ENCODE assay signal across 14 cellular contexts in genomic region chr18:42192251-42193248, GRCh38.
DNase-seq lines count a peak whose midpoint lies in the region; ATAC-seq, FAIRE-seq and TF ChIP-seq lines count a peak whose summit lies in the region.
"Had no signal": no experiment of that assay in that cellular context is flagged by ENCODE, and none has a peak within 500 bp of the region (broad histone marks: within the 10 kb centered on the region; RNA-seq: fewer than 3 reads in every experiment).

No MANE protein-coding gene starts in this region.

- CTCF ChIA-PET in HepG2 (lab: Yijun Ruan, JAX; ENCODE audit: low intra/inter-chr PET ratio, low total read pairs), result no interaction called here

- peaks cover 11% of the 10 kb centered on the region for H3K4me1 Mint-ChIP-seq in glutamatergic neuron (ENCODE audit: low read depth, unreplicated experiment)

- no peak overlapping the region for H3K27ac Mint-ChIP-seq in glutamatergic neuron (ENCODE audit: unreplicated experiment)
- H3K27ac Mint-ChIP-seq: CD4-positive, alpha-beta T cell had no signal

- H3K36me3 Mint-ChIP-seq in glutamatergic neuron (ENCODE audit: unreplicated experiment), result peaks cover 6% of the 10 kb centered on the region

- TF ChIP-seq RAD21 in HepG2 (CRISPR knock-in tag; IDR thresholded peaks at IDR 0.05), result no peak

- TF ChIP-seq CTCF in HepG2 (CRISPR knock-in tag; IDR thresholded peaks at IDR 0.05) (no peak), glutamatergic neuron (IDR thresholded peaks at IDR 0.05; ENCODE audit: partially characterized antibody, unreplicated experiment) (no peak)

- no peak overlapping the region for H3K4me3 Mint-ChIP-seq in glutamatergic neuron (ENCODE audit: unreplicated experiment)
- H3K4me3 Mint-ChIP-seq: CD4-positive, alpha-beta T cell had no signal

- no peaks in the 10 kb centered on the region for H4K20me1 ChIP-seq in HepG2 (ENCODE audit: insufficient read depth, low read length)

- DNase-seq in Caki2 (ENCODE audit: low read depth) (peak; percentile 60), NCI-H226 (peak; percentile 85), astrocyte of the hippocampus (ENCODE audit: low read depth, low spot score) (peak; percentile 39), HepG2 (ENCODE audit: low spot score) (peak; percentile 85), glutamatergic neuron (no peak), HK-2 (ENCODE audit: unreplicated experiment) (no peak), AML-193 (lab: John Stamatoyannopoulos, UW) (no peak)
- DNase-seq: activated CD4-positive, alpha-beta T cell treated with anti-CD3 and anti-CD28 coated beads for 4 hours; activated naive CD4-positive, alpha-beta T cell; CD4-positive, alpha-beta T cell; colonic mucosa; left cardiac atrium; NCI-H2029 treated with DMSO at 0.1 percent for 48 hours had no signal

- H3K4me2 ChIP-seq in HepG2 (ENCODE audit: low read depth, low read length), result no peak overlapping the region

- in situ Hi-C loops in Caki2 (cut with HindIII; ENCODE audit: low pct_unique_long_range_greater_than_20kb, low sequenced_read_pairs) (no loop called here), HepG2 (cut with HindIII; ENCODE audit: extremely low pct_ligation_motif_present, low pct_unique_long_range_greater_than_20kb) (no loop called here)

- H3K9me3 Mint-ChIP-seq in glutamatergic neuron (ENCODE audit: unreplicated experiment), result peaks cover 9% of the 10 kb centered on the region

- TF ChIP-seq POLR2A in HepG2 (IDR thresholded peaks at IDR 0.05; ENCODE audit: insufficient read depth in 1 of 2, low read depth in 2 of 2, low read length in 2 of 2), result no peak

- 45% methylated on average over 5 of the region's 5 CpGs for WGBS in HepG2 (ENCODE audit: low lambda C conversion rate)

- H3K79me2 ChIP-seq in HepG2 (ENCODE audit: insufficient read depth, low read length), result no peaks in the 10 kb centered on the region

- no peak overlapping the region for H3K4me3 ChIP-seq in HepG2 (replicated peaks in 1 of 3; ENCODE audit: insufficient read depth in 1 of 3, low read depth in 2 of 3, low read length in 3 of 3)
- H3K4me3 ChIP-seq: colonic mucosa had no signal

- POLR2A ChIA-PET in HepG2 (lab: Yijun Ruan, JAX), result no interaction called here

- intact Hi-C loops in HepG2 (cut with micrococcal nuclease; ENCODE audit: unreplicated experiment), result no loop called here

- H3K4me1 ChIP-seq in HepG2 (ENCODE audit: insufficient read depth, low read length), result peaks cover 11% of the 10 kb centered on the region
- H3K4me1 ChIP-seq: colonic mucosa had no signal

- H2AFZ ChIP-seq in HepG2 (ENCODE audit: low read length), result no peak overlapping the region

- peak; percentile 88 for ATAC-seq in HepG2
- ATAC-seq in HG02610 (IDR thresholded peaks at IDR 0.05; ENCODE audit: unreplicated experiment), result no peak

- H3K9me3 ChIP-seq in HepG2 (ENCODE audit: low read length), result peaks cover 6% of the 10 kb centered on the region; the same call in 1 of the 2 replicates
- H3K9me3 ChIP-seq: colonic mucosa had no signal

- TF ChIP-seq EP300 in HepG2 (IDR thresholded peaks at IDR 0.05; ENCODE audit: low read depth in 2 of 2, low read length in 2 of 2) (peak in 1 of 2 experiments; percentile 26; a peak in 1 of 4 replicates), HepG2 (CRISPR knock-in tag; IDR thresholded peaks at IDR 0.05; ENCODE audit: borderline replicate concordance) (no peak)

- H3K9ac ChIP-seq in HepG2 (ENCODE audit: insufficient read depth, low read depth, low read length), result no peak overlapping the region

- no peaks in the 10 kb centered on the region for H3K27me3 Mint-ChIP-seq in glutamatergic neuron (ENCODE audit: unreplicated experiment)
- H3K27me3 Mint-ChIP-seq: CD4-positive, alpha-beta T cell had no signal

- H3K27ac ChIP-seq in HepG2 (ENCODE audit: extremely low read length, insufficient read depth, low read length), result peak overlapping the region; percentile 14
- H3K27ac ChIP-seq: colonic mucosa had no signal

- no peaks in the 10 kb centered on the region for H3K27me3 ChIP-seq in HepG2 (ENCODE audit: control insufficient read depth in 1 of 2, insufficient read depth in 2 of 2, low read length in 2 of 2)
- H3K27me3 ChIP-seq: colonic mucosa had no signal

- no peaks in the 10 kb centered on the region for H3K36me3 ChIP-seq in HepG2 (replicated peaks in 1 of 2; ENCODE audit: control insufficient read depth in 1 of 2, insufficient read depth in 2 of 2, low read length in 2 of 2)
- H3K36me3 ChIP-seq: colonic mucosa had no signal

- no peak for FAIRE-seq in HepG2 (lab: Jason Lieb, UNC)

- BruUV-seq in HepG2 (replicated peaks; lab: Mats Ljungman, UMichigan), result no TSS peak

TF ChIP-seq in HepG2, 621 proteins besides CTCF, POLR2A, EP300 and RAD21 (continues in another document):
- TF ChIP-seq ISL2 (CRISPR knock-in tag; IDR thresholded peaks at IDR 0.05) (0 out of 2 replicates have a peak, but pooled peaks have one; percentile 37), NCOA2 (CRISPR knock-in tag; IDR thresholded peaks at IDR 0.05) (0 out of 2 replicates have a peak, but pooled peaks have one; percentile 16), RARA (CRISPR knock-in tag; IDR thresholded peaks at IDR 0.05) (peak; percentile 76), FOXA1 (IDR thresholded peaks at IDR 0.05) (no peak), FOXA1 (CRISPR knock-in tag; IDR thresholded peaks at IDR 0.05) (peak; percentile 31; the same call in 1 of the 2 replicates), MED1 (CRISPR knock-in tag; IDR thresholded peaks at IDR 0.05) (0 out of 2 replicates have a peak, but pooled peaks have one; percentile 10), GLI4 (CRISPR knock-in tag; IDR thresholded peaks at IDR 0.05; ENCODE audit: borderline replicate concordance) (no peak), SKI (IDR thresholded peaks at IDR 0.05; ENCODE audit: partially characterized antibody) (peak; percentile 37), HOXA5 (CRISPR knock-in tag; IDR thresholded peaks at IDR 0.05) (peak; percentile 99), NCOR1 (IDR thresholded peaks at IDR 0.05; ENCODE audit: borderline replicate concordance, low read length) (peak; percentile 31; the same call in 1 of the 2 replicates), GMEB1 (CRISPR knock-in tag; IDR thresholded peaks at IDR 0.05; ENCODE audit: borderline replicate concordance) (no peak), SAP130 (CRISPR knock-in tag; IDR thresholded peaks at IDR 0.05; ENCODE audit: low read depth) (peak; percentile 62), ZNF652 (CRISPR knock-in tag; IDR thresholded peaks at IDR 0.05; ENCODE audit: borderline replicate concordance, low read depth) (no peak), CBFB (CRISPR knock-in tag; IDR thresholded peaks at IDR 0.05) (no peak), HOXD1 (CRISPR knock-in tag; IDR thresholded peaks at IDR 0.05) (0 out of 2 replicates have a peak, but pooled peaks have one; percentile 65), SOX13 (IDR thresholded peaks at IDR 0.05) (no peak), SOX13 (CRISPR knock-in tag; conservative IDR thresholded peaks at IDR 0.05 in 1 of 2, IDR thresholded peaks at IDR 0.05 in 1 of 2) (peak in 1 of 2 experiments; percentile 72; a peak in 1 of 4 replicates)
- TF ChIP-seq, protein P1, sequence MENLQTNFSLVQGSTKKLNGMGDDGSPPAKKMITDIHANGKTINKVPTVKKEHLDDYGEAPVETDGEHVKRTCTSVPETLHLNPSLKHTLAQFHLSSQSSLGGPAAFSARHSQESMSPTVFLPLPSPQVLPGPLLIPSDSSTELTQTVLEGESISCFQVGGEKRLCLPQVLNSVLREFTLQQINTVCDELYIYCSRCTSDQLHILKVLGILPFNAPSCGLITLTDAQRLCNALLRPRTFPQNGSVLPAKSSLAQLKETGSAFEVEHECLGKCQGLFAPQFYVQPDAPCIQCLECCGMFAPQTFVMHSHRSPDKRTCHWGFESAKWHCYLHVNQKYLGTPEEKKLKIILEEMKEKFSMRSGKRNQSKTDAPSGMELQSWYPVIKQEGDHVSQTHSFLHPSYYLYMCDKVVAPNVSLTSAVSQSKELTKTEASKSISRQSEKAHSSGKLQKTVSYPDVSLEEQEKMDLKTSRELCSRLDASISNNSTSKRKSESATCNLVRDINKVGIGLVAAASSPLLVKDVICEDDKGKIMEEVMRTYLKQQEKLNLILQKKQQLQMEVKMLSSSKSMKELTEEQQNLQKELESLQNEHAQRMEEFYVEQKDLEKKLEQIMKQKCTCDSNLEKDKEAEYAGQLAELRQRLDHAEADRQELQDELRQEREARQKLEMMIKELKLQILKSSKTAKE (CRISPR knock-in tag; IDR thresholded peaks at IDR 0.05; ENCODE audit: borderline replicate concordance), result no peak
- TF ChIP-seq, protein P2, sequence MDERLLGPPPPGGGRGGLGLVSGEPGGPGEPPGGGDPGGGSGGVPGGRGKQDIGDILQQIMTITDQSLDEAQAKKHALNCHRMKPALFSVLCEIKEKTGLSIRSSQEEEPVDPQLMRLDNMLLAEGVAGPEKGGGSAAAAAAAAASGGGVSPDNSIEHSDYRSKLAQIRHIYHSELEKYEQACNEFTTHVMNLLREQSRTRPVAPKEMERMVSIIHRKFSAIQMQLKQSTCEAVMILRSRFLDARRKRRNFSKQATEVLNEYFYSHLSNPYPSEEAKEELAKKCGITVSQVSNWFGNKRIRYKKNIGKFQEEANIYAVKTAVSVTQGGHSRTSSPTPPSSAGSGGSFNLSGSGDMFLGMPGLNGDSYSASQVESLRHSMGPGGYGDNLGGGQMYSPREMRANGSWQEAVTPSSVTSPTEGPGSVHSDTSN (CRISPR knock-in tag; IDR thresholded peaks at IDR 0.05), result peak; percentile 69
- TF ChIP-seq, protein P3, sequence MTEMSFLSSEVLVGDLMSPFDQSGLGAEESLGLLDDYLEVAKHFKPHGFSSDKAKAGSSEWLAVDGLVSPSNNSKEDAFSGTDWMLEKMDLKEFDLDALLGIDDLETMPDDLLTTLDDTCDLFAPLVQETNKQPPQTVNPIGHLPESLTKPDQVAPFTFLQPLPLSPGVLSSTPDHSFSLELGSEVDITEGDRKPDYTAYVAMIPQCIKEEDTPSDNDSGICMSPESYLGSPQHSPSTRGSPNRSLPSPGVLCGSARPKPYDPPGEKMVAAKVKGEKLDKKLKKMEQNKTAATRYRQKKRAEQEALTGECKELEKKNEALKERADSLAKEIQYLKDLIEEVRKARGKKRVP (CRISPR knock-in tag; IDR thresholded peaks at IDR 0.05), result peak in 1 of 2 experiments; percentile 90; a peak in 2 of 4 replicates

Comparison
In these comparisons a context has a peak if more than half of its experiments do, and no peak if none do; other contexts are left out.
1. DNase-seq: peak in Caki2 (single experiment), NCI-H226 (single experiment), astrocyte of the hippocampus (single experiment) and HepG2 (single experiment); none in glutamatergic neuron (single experiment), HK-2 (single experiment) and AML-193 (0 of 2).